ENCODE assay signal across 13 cellular contexts in genomic region chr6:139249387-139249786, GRCh38. TPM values are rescaled to one million over a fixed set of nuclear protein-coding genes. Genes with fewer than 3 reads are reported as not detected.
DNase-seq lines count a peak whose midpoint lies in the region; ATAC-seq and TF ChIP-seq lines count a peak whose summit lies in the region.
"Had no signal": no experiment of that assay in that cellular context is flagged by ENCODE, and none has a peak within 500 bp of the region (broad histone marks: within the 10 kb centered on the region; RNA-seq: fewer than 3 reads in every experiment).

No MANE protein-coding gene starts in this region.

- H3K4me3 Mint-ChIP-seq in stimulated activated naive CD8-positive, alpha-beta T cell treated with anti-CD3 and anti-CD28 coated beads, Interleukin-15, amount 100 ng/mL, for 72 hours: peak overlapping the region; percentile 24
- H3K4me3 Mint-ChIP-seq: stimulated activated naive B cell treated with anti-CD40 and anti-IgM and Interleukin-4, amounts not matched to agents 10 μg/mL and 1 μg/mL and 100 μg/mL, for 72 hours had no signal

- peaks cover 45% of the 10 kb centered on the region for H3K4me1 ChIP-seq in left ventricle myocardium inferior

- no peak for TF ChIP-seq CTCF in left ventricle myocardium inferior (IDR thresholded peaks at IDR 0.05; ENCODE audit: borderline replicate concordance)
- TF ChIP-seq CTCF in fibroblast of the aortic adventitia (IDR thresholded peaks at IDR 0.05; ENCODE audit: insufficient read depth, low read length): no peak

- no peak overlapping the region for H3K27ac Mint-ChIP-seq in stimulated activated naive CD8-positive, alpha-beta T cell treated with anti-CD3 and anti-CD28 coated beads, Interleukin-15, amount 100 ng/mL, for 72 hours
- H3K27ac Mint-ChIP-seq: stimulated activated naive B cell treated with anti-CD40 and anti-IgM and Interleukin-4, amounts not matched to agents 10 μg/mL and 1 μg/mL and 100 μg/mL, for 72 hours had no signal

- H3K27ac ChIP-seq in left ventricle myocardium inferior (replicated peaks): peak overlapping the region; percentile 5
- H3K27ac ChIP-seq: brain microvascular endothelial cell, epithelial cell of prostate had no signal

- no peaks in the 10 kb centered on the region for H3K9me3 Mint-ChIP-seq in stimulated activated naive CD8-positive, alpha-beta T cell treated with anti-CD3 and anti-CD28 coated beads, Interleukin-15, amount 100 ng/mL, for 72 hours
- H3K9me3 Mint-ChIP-seq: stimulated activated naive B cell treated with anti-CD40 and anti-IgM and Interleukin-4, amounts not matched to agents 10 μg/mL and 1 μg/mL and 100 μg/mL, for 72 hours had no signal

- peaks cover 34% of the 10 kb centered on the region for H3K36me3 ChIP-seq in left ventricle myocardium inferior
- H3K36me3 ChIP-seq: brain microvascular endothelial cell had no signal

- H3K27me3 Mint-ChIP-seq in stimulated activated naive CD8-positive, alpha-beta T cell treated with anti-CD3 and anti-CD28 coated beads, Interleukin-15, amount 100 ng/mL, for 72 hours: no peaks in the 10 kb centered on the region
- H3K27me3 Mint-ChIP-seq: stimulated activated naive B cell treated with anti-CD40 and anti-IgM and Interleukin-4, amounts not matched to agents 10 μg/mL and 1 μg/mL and 100 μg/mL, for 72 hours had no signal

- DNase-seq in left ventricle myocardium inferior (no peak), Right ventricle myocardium inferior (ENCODE audit: missing footprints) (no peak), fibroblast of the aortic adventitia (ENCODE audit: low read depth) (peak; percentile 73), midbrain (lab: John Stamatoyannopoulos, UW) (no peak)
- DNase-seq in activated CD4-positive, alpha-beta T cell treated with anti-CD3 and anti-CD28 coated beads, Interleukin-2, amount 50 U/mL, for 48 hours: peak; percentile 45 to 56
- DNase-seq in stimulated activated naive CD8-positive, alpha-beta T cell treated with anti-CD3 and anti-CD28 coated beads, Interleukin-15, amount 100 ng/mL, for 72 hours: no peak
- no peak for DNase-seq in central memory CD4-positive, alpha-beta T cell
- DNase-seq: AML-193; brain microvascular endothelial cell; NCI-H446; stimulated activated naive B cell treated with anti-CD40 and anti-IgM and Interleukin-4, amounts not matched to agents 10 μg/mL and 1 μg/mL and 100 μg/mL, for 72 hours had no signal

- H3K4me3 ChIP-seq in left ventricle myocardium inferior (no peak overlapping the region), fibroblast of the aortic adventitia (ENCODE audit: low read depth, low read length) (no peak overlapping the region)

- H3K9me3 ChIP-seq in left ventricle myocardium inferior (replicated peaks): no peaks in the 10 kb centered on the region

- no peaks in the 10 kb centered on the region for H3K27me3 ChIP-seq in left ventricle myocardium inferior (ENCODE audit: low read depth)
- H3K27me3 ChIP-seq: brain microvascular endothelial cell had no signal

- ATAC-seq in Right ventricle myocardium inferior (no peak), GM18909 (IDR thresholded peaks at IDR 0.05; ENCODE audit: poor library complexity, unreplicated experiment) (no peak)
- ATAC-seq in stimulated activated naive CD8-positive, alpha-beta T cell treated with anti-CD3 and anti-CD28 coated beads, Interleukin-15, amount 100 ng/mL, for 72 hours: peak; percentile 51

- H3K4me1 Mint-ChIP-seq in stimulated activated naive CD8-positive, alpha-beta T cell treated with anti-CD3 and anti-CD28 coated beads, Interleukin-15, amount 100 ng/mL, for 72 hours: peaks cover 39% of the 10 kb centered on the region

- intact Hi-C loops in left ventricle myocardium inferior (cut with micrococcal nuclease): no loop called here
- intact Hi-C loops in Right ventricle myocardium inferior (cut with DNase I): no loop called here

RNA-seq across cellular contexts. Expression of gene TXLNB, which starts 42.4 kb away (rescaled TPM):
- 137 TPM for total RNA-seq in left ventricle myocardium inferior
- 122 TPM for total RNA-seq in Right ventricle myocardium inferior
- total RNA-seq in fibroblast of the aortic adventitia (ENCODE audit: low replicate concordance): 0.33 and 0.36 TPM in 2 replicates

Comparison
In these comparisons a context has a peak if more than half of its experiments do, and no peak if none do; other contexts are left out.
1. DNase-seq: peak in activated CD4-positive, alpha-beta T cell treated with anti-CD3 and anti-CD28 coated beads, Interleukin-2, amount 50 U/mL, for 48 hours (2 of 2) and fibroblast of the aortic adventitia (single experiment); none in left ventricle myocardium inferior (single experiment), Right ventricle myocardium inferior (single experiment), stimulated activated naive CD8-positive, alpha-beta T cell treated with anti-CD3 and anti-CD28 coated beads, Interleukin-15, amount 100 ng/mL, for 72 hours (0 of 2), central memory CD4-positive, alpha-beta T cell (single experiment) and midbrain (single experiment).
2. RNA of gene TXLNB, which starts 42.4 kb away (total RNA-seq): 137 TPM in left ventricle myocardium inferior (single experiment) and 122 TPM in Right ventricle myocardium inferior (single experiment); 0.33 to 0.36 TPM in fibroblast of the aortic adventitia; every median in the first group is over 10 times any median in the second.